ENCODE assay signal across 13 cellular contexts in the genomic region with DNA sequence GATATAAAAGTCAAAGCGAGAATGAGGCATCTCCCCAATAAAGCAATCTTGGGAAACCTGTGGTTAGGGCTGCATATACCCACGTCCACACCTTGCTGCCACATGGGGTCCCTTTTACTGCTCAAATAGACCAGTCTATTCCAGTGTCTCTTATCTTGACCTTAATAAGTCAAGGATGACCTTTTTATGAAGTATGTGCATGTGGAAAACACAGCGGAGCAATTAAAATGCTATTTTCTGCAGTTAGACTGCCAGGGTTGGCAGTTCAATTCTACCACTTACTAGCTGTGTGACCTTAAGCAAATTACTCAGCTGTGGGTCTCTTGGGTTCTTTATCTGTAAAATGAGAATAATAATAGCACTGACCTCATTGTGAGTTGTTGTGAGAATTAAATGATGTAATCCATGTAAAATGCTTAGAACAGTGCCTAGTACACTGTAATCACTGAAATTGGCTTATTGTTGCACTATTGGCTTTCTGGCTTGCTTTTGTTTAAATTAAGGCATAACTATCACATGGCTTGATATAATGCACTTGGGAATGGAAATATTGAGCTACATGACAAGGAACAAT.
A peak's percentile ranks its signal among the peaks of the same experiment; 100 is the strongest.
DNase-seq lines count a peak whose midpoint lies in the region; ATAC-seq, FAIRE-seq and TF ChIP-seq lines count a peak whose summit lies in the region.
"Had no signal": no experiment of that assay in that cellular context is flagged by ENCODE, and none has a peak within 500 bp of the region (broad histone marks: within the 10 kb centered on the region; RNA-seq: fewer than 3 reads in every experiment).

No MANE protein-coding gene starts in this region.

- H3K27ac Mint-ChIP-seq in Calu3 (ENCODE audit: unreplicated experiment): no peak overlapping the region
- H3K27ac Mint-ChIP-seq: stimulated activated memory B cell treated with anti-CD40 and anti-IgM and Interleukin-4, amounts not matched to agents 10 μg/mL and 1 μg/mL and 100 μg/mL, for 72 hours had no signal

- DNase-seq in EH (ENCODE audit: low read depth): peak; percentile 49
- DNase-seq in K562 (ENCODE audit: extremely low read depth in 1 of 4, low spot score in 3 of 4): no peak
- peak; percentile 17 for DNase-seq in kidney tubule cell (ENCODE audit: low spot score)
- DNase-seq in SKM-1 (lab: John Stamatoyannopoulos, UW; ENCODE audit: unreplicated experiment): no peak
- no peak for DNase-seq in Calu3
- no peak for DNase-seq in inferior parietal cortex (ENCODE audit: extremely low spot score)
- DNase-seq: activated T-cell treated with anti-CD3 and anti-CD28 coated beads for 4 hours, C1 segment of cervical spinal cord, NCI-H1436 had no signal

- H3K4me2 ChIP-seq in Loucy (ENCODE audit: low read depth, low read length, poor library complexity, severe bottlenecking): no peak overlapping the region
- H3K4me2 ChIP-seq in K562 (ENCODE audit: insufficient read depth, low read length): no peak overlapping the region

- H3K9ac ChIP-seq in Loucy (ENCODE audit: low read depth, low read length, poor library complexity, severe bottlenecking): no peak overlapping the region
- no peak overlapping the region for H3K9ac ChIP-seq in K562 (ENCODE audit: insufficient read depth in 1 of 2, low read depth in 2 of 2, low read length in 2 of 2)

- H3K4me1 ChIP-seq in Loucy (ENCODE audit: insufficient read depth, low read length, poor library complexity, severe bottlenecking) (no peaks in the 10 kb centered on the region), K562 (replicated peaks in 1 of 2; ENCODE audit: control insufficient read depth in 2 of 2, insufficient read depth in 2 of 2, low read length in 2 of 2) (peaks cover 0 to 55% of the 10 kb centered on the region in 2 experiments; a peak in 4 of 5 replicates)

- H3K4me3 ChIP-seq in Loucy (ENCODE audit: low read length, poor library complexity, severe bottlenecking) (no peak overlapping the region), K562 (no peak overlapping the region)

- no peaks in the 10 kb centered on the region for H3K4me1 Mint-ChIP-seq in Calu3 (ENCODE audit: low read depth, unreplicated experiment)
- H3K4me1 Mint-ChIP-seq: stimulated activated memory B cell treated with anti-CD40 and anti-IgM and Interleukin-4, amounts not matched to agents 10 μg/mL and 1 μg/mL and 100 μg/mL, for 72 hours had no signal

- H3K27me3 Mint-ChIP-seq in Calu3 (ENCODE audit: unreplicated experiment): no peaks in the 10 kb centered on the region

- intact Hi-C loops in K562 (cut with micrococcal nuclease): no loop called here
- intact Hi-C loops in Calu3 (cut with micrococcal nuclease; ENCODE audit: unreplicated experiment): no loop called here

- H3K9me2 ChIP-seq in Loucy (replicated peaks; ENCODE audit: low read depth, low read length): no peaks in the 10 kb centered on the region

- H3K4me3 Mint-ChIP-seq in Calu3 (ENCODE audit: low read depth, unreplicated experiment): no peak overlapping the region
- H3K4me3 Mint-ChIP-seq: stimulated activated memory B cell treated with anti-CD40 and anti-IgM and Interleukin-4, amounts not matched to agents 10 μg/mL and 1 μg/mL and 100 μg/mL, for 72 hours had no signal

- no peaks in the 10 kb centered on the region for H3F3A ChIP-seq in Loucy (ENCODE audit: low read depth)

- POLR2A ChIA-PET in K562 (lab: Yijun Ruan, JAX): interaction anchor here (0.6 to 0.7 kb wide), 2 partner anchors 74 to 87 kb away, joined by 3 read pairs; no protein-coding TSS in a partner anchor

- H3K79me2 ChIP-seq in Loucy (ENCODE audit: insufficient read depth, low read length): no peaks in the 10 kb centered on the region
- peaks cover 79% of the 10 kb centered on the region for H3K79me2 ChIP-seq in K562 (ENCODE audit: control insufficient read depth, insufficient read depth, low read length)

- no peak for TF ChIP-seq RAD21 in K562 (CRISPR knock-in tag; conservative IDR thresholded peaks at IDR 0.05 in 1 of 2, IDR thresholded peaks at IDR 0.05 in 1 of 2)

- H3K9me3 ChIP-seq in Loucy (ENCODE audit: insufficient read depth, low read depth, low read length) (no peaks in the 10 kb centered on the region), K562 (replicated peaks; ENCODE audit: control insufficient read depth, insufficient read depth, low read depth, low read length) (no peaks in the 10 kb centered on the region)

- H3K36me3 ChIP-seq in Loucy (ENCODE audit: insufficient read depth, low read length): no peaks in the 10 kb centered on the region
- H3K36me3 ChIP-seq in K562 (ENCODE audit: control insufficient read depth, insufficient read depth, low read length): peaks cover 33% of the 10 kb centered on the region

- H3K27me3 ChIP-seq in Loucy (ENCODE audit: insufficient read depth, low read length, poor library complexity, severe bottlenecking) (no peaks in the 10 kb centered on the region), K562 (ENCODE audit: control insufficient read depth in 2 of 2, insufficient read depth in 2 of 2, low read length in 2 of 2) (no peaks in the 10 kb centered on the region)

- ATAC-seq in K562: no peak
- ATAC-seq in HG03442 (IDR thresholded peaks at IDR 0.05; ENCODE audit: unreplicated experiment): no peak
- ATAC-seq: Panc1; stimulated activated memory B cell treated with anti-CD40 and anti-IgM and Interleukin-4, amounts not matched to agents 10 μg/mL and 1 μg/mL and 100 μg/mL, for 72 hours had no signal

- no peak for FAIRE-seq in K562 (lab: Jason Lieb, UNC)

- no peak for TF ChIP-seq CTCF in Loucy (conservative IDR thresholded peaks at IDR 0.05; ENCODE audit: low read length)
- no peak for TF ChIP-seq CTCF in K562 (IDR thresholded peaks at IDR 0.05 in 2 of 3, conservative IDR thresholded peaks at IDR 0.05 in 1 of 3; ENCODE audit: insufficient read depth in 2 of 3, low read depth in 1 of 3, low read length in 3 of 3)
- TF ChIP-seq CTCF in Calu3 (IDR thresholded peaks at IDR 0.05; ENCODE audit: unreplicated experiment): no peak

- CTCF ChIA-PET in K562 (lab: Yijun Ruan, JAX; ENCODE audit: low intra/inter-chr PET ratio) (no interaction called here), Calu3 (lab: Charles Lee) (no interaction called here)

- H4K20me1 ChIP-seq in Loucy (ENCODE audit: insufficient read depth, low read length, poor library complexity, severe bottlenecking): no peaks in the 10 kb centered on the region
- H4K20me1 ChIP-seq in K562 (replicated peaks; ENCODE audit: control insufficient read depth, insufficient read depth, low read length): no peaks in the 10 kb centered on the region

- no peak for TF ChIP-seq EP300 in K562 (IDR thresholded peaks at IDR 0.05; ENCODE audit: low read length)

- WGBS in K562 (ENCODE audit: insufficient coverage, low coverage, missing lambda C conversion rate): 76% methylated on average over 3 of the region's 3 CpGs

- H2AFZ ChIP-seq in Loucy (ENCODE audit: low read length) (0 out of 2 replicates have a peak overlapping the region, but pooled peaks have one; percentile 44), K562 (ENCODE audit: low read depth, low read length) (no peak overlapping the region)

- peak overlapping the region; percentile 37 for H3K27ac ChIP-seq in K562 (ENCODE audit: extremely low read depth, low read depth, low read length)

- H3K9me3 Mint-ChIP-seq in Calu3 (ENCODE audit: low read depth, unreplicated experiment): no peaks in the 10 kb centered on the region
- H3K9me3 Mint-ChIP-seq: stimulated activated memory B cell treated with anti-CD40 and anti-IgM and Interleukin-4, amounts not matched to agents 10 μg/mL and 1 μg/mL and 100 μg/mL, for 72 hours had no signal

- no peaks in the 10 kb centered on the region for H3K36me3 Mint-ChIP-seq in Calu3 (ENCODE audit: insufficient read depth, unreplicated experiment)
- H3K36me3 Mint-ChIP-seq: stimulated activated memory B cell treated with anti-CD40 and anti-IgM and Interleukin-4, amounts not matched to agents 10 μg/mL and 1 μg/mL and 100 μg/mL, for 72 hours had no signal

- in situ Hi-C loops in K562 (cut with MboI): no loop called here

- no peaks in the 10 kb centered on the region for H3K9me1 ChIP-seq in K562 (ENCODE audit: control insufficient read depth, insufficient read depth, low read length)

- TF ChIP-seq POLR2A in K562 (conservative IDR thresholded peaks at IDR 0.05): no peak

- BruUV-seq in K562 (replicated peaks; lab: Mats Ljungman, UMichigan): no TSS peak
- BruUV-seq in Calu3 (replicated peaks; lab: Mats Ljungman, UMichigan): no TSS peak

TF ChIP-seq in K562, 482 proteins besides CTCF, POLR2A, EP300 and RAD21 (continues in another document):
- TF ChIP-seq, protein P1, sequence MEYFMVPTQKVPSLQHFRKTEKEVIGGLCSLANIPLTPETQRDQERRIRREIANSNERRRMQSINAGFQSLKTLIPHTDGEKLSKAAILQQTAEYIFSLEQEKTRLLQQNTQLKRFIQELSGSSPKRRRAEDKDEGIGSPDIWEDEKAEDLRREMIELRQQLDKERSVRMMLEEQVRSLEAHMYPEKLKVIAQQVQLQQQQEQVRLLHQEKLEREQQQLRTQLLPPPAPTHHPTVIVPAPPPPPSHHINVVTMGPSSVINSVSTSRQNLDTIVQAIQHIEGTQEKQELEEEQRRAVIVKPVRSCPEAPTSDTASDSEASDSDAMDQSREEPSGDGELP (CRISPR knock-in tag; IDR thresholded peaks at IDR 0.05; ENCODE audit: borderline replicate concordance): no peak
- no peak for TF ChIP-seq IRF2 (CRISPR knock-in tag; IDR thresholded peaks at IDR 0.05)
- TF ChIP-seq ZNF253 (CRISPR knock-in tag; conservative IDR thresholded peaks at IDR 0.05): no peak
- no peak for TF ChIP-seq ILK (tag; IDR thresholded peaks at IDR 0.05; ENCODE audit: borderline replicate concordance, low read depth)
- no peak for TF ChIP-seq GTF2E2 (tag; IDR thresholded peaks at IDR 0.05)
- peak in 1 of 2 experiments; percentile 40; a peak in 1 of 4 replicates for TF ChIP-seq TRIM24 (IDR thresholded peaks at IDR 0.05)
- no peak for TF ChIP-seq HIVEP1 (CRISPR knock-in tag; IDR thresholded peaks at IDR 0.05)
- TF ChIP-seq, protein P2, sequence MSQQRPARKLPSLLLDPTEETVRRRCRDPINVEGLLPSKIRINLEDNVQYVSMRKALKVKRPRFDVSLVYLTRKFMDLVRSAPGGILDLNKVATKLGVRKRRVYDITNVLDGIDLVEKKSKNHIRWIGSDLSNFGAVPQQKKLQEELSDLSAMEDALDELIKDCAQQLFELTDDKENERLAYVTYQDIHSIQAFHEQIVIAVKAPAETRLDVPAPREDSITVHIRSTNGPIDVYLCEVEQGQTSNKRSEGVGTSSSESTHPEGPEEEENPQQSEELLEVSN (IDR thresholded peaks at IDR 0.05; ENCODE audit: borderline replicate concordance in 1 of 2, extremely low read depth in 1 of 2, insufficient read depth in 1 of 2, insufficient read length in 1 of 2, low read depth in 1 of 2, low read length in 1 of 2, poor library complexity in 1 of 2, severe bottlenecking in 1 of 2): no peak
- TF ChIP-seq CBFA2T3 (IDR thresholded peaks at IDR 0.05): no peak

Comparison
In these comparisons a context has a peak if more than half of its experiments do, and no peak if none do; other contexts are left out.
1. DNase-seq: peak in EH (single experiment) and kidney tubule cell (single experiment); none in K562 (0 of 4), SKM-1 (single experiment), Calu3 (single experiment) and inferior parietal cortex (single experiment).